ENCODE assay signal across 1 cellular context in the genomic region with DNA sequence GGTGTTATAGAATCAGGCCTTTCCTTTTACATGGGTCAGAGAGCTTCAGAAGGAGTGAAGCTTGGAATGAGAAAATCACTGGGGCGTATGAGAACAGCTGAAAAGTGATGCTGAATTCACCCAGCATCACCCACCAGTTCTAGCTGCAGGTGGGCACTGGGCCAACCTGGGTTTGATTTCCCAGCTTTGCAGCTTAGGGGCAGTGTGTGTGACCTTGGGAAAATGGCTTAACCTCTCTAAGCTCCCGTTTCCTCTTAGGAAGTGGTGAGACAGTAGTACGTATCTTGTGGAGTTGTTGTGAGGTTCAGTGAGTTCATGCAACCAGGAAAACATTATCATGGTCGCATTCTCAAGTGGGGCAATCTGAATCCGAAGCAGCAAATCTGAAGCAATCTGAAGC.
TF ChIP-seq lines count a peak whose summit lies in the region.

No MANE protein-coding gene starts in this region.

TF ChIP-seq in endothelial cell of umbilical vein, 7 proteins besides CTCF, POLR2A, EP300 and RAD21:
- TF ChIP-seq JUN (IDR thresholded peaks at IDR 0.05; ENCODE audit: borderline replicate concordance, insufficient read depth, insufficient read length, low read depth) (no peak), MYC (IDR thresholded peaks at IDR 0.05; ENCODE audit: low read depth, low read length) (no peak), POLR2AphosphoS5 (IDR thresholded peaks at IDR 0.05; ENCODE audit: insufficient read depth, low read depth, low read length) (no peak), EZH2 (IDR thresholded peaks at IDR 0.05; ENCODE audit: borderline replicate concordance, low read depth, low read length, severe bottlenecking) (no peak), FOS (IDR thresholded peaks at IDR 0.05; ENCODE audit: borderline replicate concordance, insufficient read depth, low read length) (no peak), GATA2 (IDR thresholded peaks at IDR 0.05; ENCODE audit: insufficient read depth, insufficient read length, low read depth, low read length) (no peak)
- TF ChIP-seq, protein P1, sequence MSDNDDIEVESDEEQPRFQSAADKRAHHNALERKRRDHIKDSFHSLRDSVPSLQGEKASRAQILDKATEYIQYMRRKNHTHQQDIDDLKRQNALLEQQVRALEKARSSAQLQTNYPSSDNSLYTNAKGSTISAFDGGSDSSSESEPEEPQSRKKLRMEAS (IDR thresholded peaks at IDR 0.05; ENCODE audit: insufficient read depth, insufficient read length): no peak
